ENCODE assay signal across 1 cellular context in genomic region chr12:12392428-12392827, GRCh38.
TF ChIP-seq lines count a peak whose summit lies in the region.

No MANE protein-coding gene starts in this region.

TF ChIP-seq in SK-N-SH treated with all-trans-retinoic acid at 6 μM for 48 hours, 23 proteins besides CTCF, POLR2A, EP300 and RAD21 (continued from another document):
- no peak for TF ChIP-seq POU6F1 (CRISPR knock-in tag; IDR thresholded peaks at IDR 0.05; ENCODE audit: borderline replicate concordance, low read depth)
- TF ChIP-seq GLIS3 (CRISPR knock-in tag; IDR thresholded peaks at IDR 0.05): no peak
- TF ChIP-seq ZC3H10 (CRISPR knock-in tag; IDR thresholded peaks at IDR 0.05): no peak
- TF ChIP-seq PPARA (CRISPR knock-in tag; IDR thresholded peaks at IDR 0.05; ENCODE audit: borderline replicate concordance): no peak
- no peak for TF ChIP-seq ZNF8 (CRISPR knock-in tag; IDR thresholded peaks at IDR 0.05)
- TF ChIP-seq RARB (CRISPR knock-in tag; IDR thresholded peaks at IDR 0.05): no peak
- no peak for TF ChIP-seq ARNTL (CRISPR knock-in tag; IDR thresholded peaks at IDR 0.05; ENCODE audit: borderline replicate concordance, low read depth)
- TF ChIP-seq CSRNP3 (CRISPR knock-in tag; IDR thresholded peaks at IDR 0.05): 0 out of 2 replicates have a peak, but pooled peaks have one; percentile 26
- TF ChIP-seq CSDC2 (CRISPR knock-in tag; IDR thresholded peaks at IDR 0.05): no peak
- no peak for TF ChIP-seq ZFP30 (CRISPR knock-in tag; IDR thresholded peaks at IDR 0.05)
